In the genomic region with DNA sequence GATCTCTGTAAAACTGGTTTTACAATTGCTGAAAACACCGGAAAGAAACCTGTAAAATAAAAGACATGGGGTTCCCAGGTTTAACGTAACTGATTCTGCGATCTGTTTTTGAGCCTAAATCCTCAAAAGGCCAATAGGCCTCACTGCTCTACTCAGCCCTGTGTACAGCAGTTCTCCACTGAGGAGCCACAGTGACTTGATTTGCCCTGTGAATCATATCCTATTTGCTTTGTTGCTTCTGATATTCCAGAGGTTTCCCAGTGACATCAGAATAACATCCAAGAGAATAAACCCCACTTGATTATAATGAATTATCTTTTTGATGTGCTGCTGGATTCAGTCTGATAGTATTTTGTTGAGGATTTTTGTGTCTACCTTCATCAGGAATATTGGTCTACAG, we compare ENCODE assay signal across 13 cellular contexts. TPM values are rescaled to one million over a fixed set of nuclear protein-coding genes. Genes with fewer than 3 reads are reported as not detected.
A peak's percentile ranks its signal among the peaks of the same experiment; 100 is the strongest.
DNase-seq lines count a peak whose midpoint lies in the region; ATAC-seq, FAIRE-seq and TF ChIP-seq lines count a peak whose summit lies in the region.
"Had no signal": no experiment of that assay in that cellular context is flagged by ENCODE, and none has a peak within 500 bp of the region (broad histone marks: within the 10 kb centered on the region; RNA-seq: fewer than 3 reads in every experiment).

No MANE protein-coding gene starts in this region.

- H3F3A ChIP-seq in PC-3 (ENCODE audit: low read length, unreplicated experiment) (no peaks in the 10 kb centered on the region), neural progenitor cell (ENCODE audit: low read depth) (no peaks in the 10 kb centered on the region), PC-9 (ENCODE audit: insufficient read depth, low read depth) (no peaks in the 10 kb centered on the region)

- intact Hi-C loops in PC-3 (cut with micrococcal nuclease), result no loop called here
- intact Hi-C loops in endothelial cell of umbilical vein (cut with micrococcal nuclease), result no loop called here
- intact Hi-C loops in PC-9 (cut with micrococcal nuclease; ENCODE audit: unreplicated experiment), result no loop called here

- no peak overlapping the region for H2BK5ac ChIP-seq in mesenchymal stem cell (ENCODE audit: low read depth, low read length, poor library complexity, severe bottlenecking)

- no peak overlapping the region for H3K9ac ChIP-seq in PC-3 (ENCODE audit: low read length)
- peak overlapping the region; percentile 19 for H3K9ac ChIP-seq in endothelial cell of umbilical vein (replicated peaks; ENCODE audit: extremely low read depth, insufficient read depth, low read length)
- peak overlapping the region; percentile 44 for H3K9ac ChIP-seq in mesenchymal stem cell (ENCODE audit: low read length)
- no peak overlapping the region for H3K9ac ChIP-seq in neural progenitor cell

- H3K27ac ChIP-seq in PC-3 (ENCODE audit: low read length) (no peak overlapping the region), endothelial cell of umbilical vein (ENCODE audit: insufficient read depth, low read depth, low read length) (peak overlapping the region; percentile 60), mesenchymal stem cell (ENCODE audit: low read length, poor library complexity, severe bottlenecking) (no peak overlapping the region), neural progenitor cell (no peak overlapping the region), PC-9 (no peak overlapping the region)
- H3K27ac ChIP-seq: C4-2B had no signal

- no peak overlapping the region for H4K8ac ChIP-seq in mesenchymal stem cell (ENCODE audit: low read length)

- dilution Hi-C loops in endothelial cell of umbilical vein (cut with MboI; ENCODE audit: extremely low pct_ligation_motif_present, low sequenced_read_pairs), result no loop called here

- H3K4me3 ChIP-seq in PC-3 (ENCODE audit: low read length) (no peak overlapping the region), endothelial cell of umbilical vein (replicated peaks in 1 of 3; ENCODE audit: insufficient read depth in 1 of 3, low read depth in 1 of 3, low read length in 3 of 3) (no peak overlapping the region), mesenchymal stem cell (ENCODE audit: insufficient read depth in 1 of 2, low read depth in 1 of 2, low read length in 2 of 2) (no peak overlapping the region), HAP-1 (no peak overlapping the region), neural progenitor cell (no peak overlapping the region), PC-9 (no peak overlapping the region)

- H3K36me3 ChIP-seq in PC-3 (ENCODE audit: low read depth, low read length) (peaks cover 12% of the 10 kb centered on the region), endothelial cell of umbilical vein (ENCODE audit: control insufficient read depth in 2 of 2, extremely low read depth in 1 of 2, insufficient read depth in 2 of 2, low read length in 2 of 2) (no peaks in the 10 kb centered on the region), mesenchymal stem cell (ENCODE audit: control insufficient read depth in 1 of 2, insufficient read depth in 2 of 2, low read depth in 1 of 2, low read length in 2 of 2) (peaks cover 7 to 36% of the 10 kb centered on the region in 2 experiments), HAP-1 (replicated peaks) (peaks cover 3% of the 10 kb centered on the region), neural progenitor cell (peaks cover 6% of the 10 kb centered on the region), PC-9 (ENCODE audit: low read depth) (no peaks in the 10 kb centered on the region)

- H3K4me1 ChIP-seq in PC-3 (ENCODE audit: insufficient read depth, low read length), result peaks cover 7% of the 10 kb centered on the region; the same call in 1 of the 2 replicates
- peaks cover 10% of the 10 kb centered on the region for H3K4me1 ChIP-seq in endothelial cell of umbilical vein (ENCODE audit: control insufficient read depth, extremely low read depth, insufficient read depth, low read length)
- H3K4me1 ChIP-seq in mesenchymal stem cell (ENCODE audit: control insufficient read depth, insufficient read depth, low read depth, low read length), result no peaks in the 10 kb centered on the region
- H3K4me1 ChIP-seq in HAP-1, result no peaks in the 10 kb centered on the region
- no peaks in the 10 kb centered on the region for H3K4me1 ChIP-seq in neural progenitor cell
- no peaks in the 10 kb centered on the region for H3K4me1 ChIP-seq in PC-9 (replicated peaks; ENCODE audit: insufficient read depth)

- WGBS in mesenchymal stem cell, result 98% methylated on average over 3 of the region's 3 CpGs

- no TSS peak for BruUV-seq in PC-3 (replicated peaks; lab: Mats Ljungman, UMichigan)
- BruUV-seq in endothelial cell of umbilical vein (replicated peaks; lab: Mats Ljungman, UMichigan), result no TSS peak
- no TSS peak for BruUV-seq in PC-9 (replicated peaks; lab: Mats Ljungman, UMichigan)

- CTCF ChIA-PET in PC-3 (lab: Charles Lee), result no interaction called here
- CTCF ChIA-PET in endothelial cell of umbilical vein (lab: Charles Lee), result no interaction called here
- CTCF ChIA-PET in PC-9 (lab: Charles Lee), result no interaction called here

- no peak overlapping the region for H3K14ac ChIP-seq in mesenchymal stem cell (ENCODE audit: low read length in 2 of 2)

- no peak overlapping the region for H4K91ac ChIP-seq in mesenchymal stem cell (ENCODE audit: low read length)

- no peak overlapping the region for H3K4me3 Mint-ChIP-seq in neural progenitor cell

- no peak overlapping the region for H3K27ac Mint-ChIP-seq in neural progenitor cell

- no peak overlapping the region for H2AFZ ChIP-seq in PC-3 (ENCODE audit: low read length)
- H2AFZ ChIP-seq in endothelial cell of umbilical vein (ENCODE audit: low read depth, low read length), result no peak overlapping the region
- H2AFZ ChIP-seq in mesenchymal stem cell (ENCODE audit: low read depth, low read length), result no peak overlapping the region
- H2AFZ ChIP-seq in neural progenitor cell (replicated peaks), result no peak overlapping the region
- no peak overlapping the region for H2AFZ ChIP-seq in PC-9

- no peak overlapping the region for H3K18ac ChIP-seq in mesenchymal stem cell (ENCODE audit: low read depth in 1 of 2, low read length in 2 of 2)

- peak; percentile 55 for ATAC-seq in PC-3

- H3K9me3 ChIP-seq in PC-3 (ENCODE audit: low read length) (no peaks in the 10 kb centered on the region), endothelial cell of umbilical vein (replicated peaks; ENCODE audit: control insufficient read depth, insufficient read depth, low read length) (no peaks in the 10 kb centered on the region), mesenchymal stem cell (ENCODE audit: control insufficient read depth, low read length) (peaks cover 8% of the 10 kb centered on the region), HAP-1 (no peaks in the 10 kb centered on the region), neural progenitor cell (ENCODE audit: low read depth) (no peaks in the 10 kb centered on the region), PC-9 (ENCODE audit: insufficient read depth, low read depth) (no peaks in the 10 kb centered on the region)

- no peak overlapping the region for H2AK5ac ChIP-seq in mesenchymal stem cell (ENCODE audit: low read length, severe bottlenecking)

- H3K27me3 Mint-ChIP-seq in neural progenitor cell (ENCODE audit: insufficient read depth, low read depth), result no peaks in the 10 kb centered on the region

- peak; percentile 70 for FAIRE-seq in endothelial cell of umbilical vein (lab: Jason Lieb, UNC)
- FAIRE-seq: A204.1 had no signal

- H3K27me3 ChIP-seq in PC-3 (ENCODE audit: low read length) (no peaks in the 10 kb centered on the region), endothelial cell of umbilical vein (ENCODE audit: control insufficient read depth in 2 of 2, insufficient read depth in 2 of 2, low read length in 2 of 2) (no peaks in the 10 kb centered on the region), mesenchymal stem cell (ENCODE audit: control insufficient read depth in 1 of 2, insufficient read depth in 1 of 2, low read length in 2 of 2) (no peaks in the 10 kb centered on the region), HAP-1 (ENCODE audit: low read depth) (no peaks in the 10 kb centered on the region), neural progenitor cell (no peaks in the 10 kb centered on the region), PC-9 (ENCODE audit: insufficient read depth, low read depth) (no peaks in the 10 kb centered on the region)

- H3K4me2 ChIP-seq in PC-3 (ENCODE audit: low read length) (no peak overlapping the region), endothelial cell of umbilical vein (ENCODE audit: insufficient read depth, low read length) (peak overlapping the region; percentile 11), mesenchymal stem cell (ENCODE audit: low read length, poor library complexity, severe bottlenecking) (no peak overlapping the region), neural progenitor cell (no peak overlapping the region), PC-9 (no peak overlapping the region)

- H3K9me2 ChIP-seq in PC-3 (replicated peaks; ENCODE audit: low read length), result no peaks in the 10 kb centered on the region
- H3K9me2 ChIP-seq in PC-9 (ENCODE audit: insufficient read depth), result 0 out of 2 replicates have a peak, but pooled peaks cover 4% of the 10 kb centered on the region

- H3K4ac ChIP-seq in mesenchymal stem cell (ENCODE audit: low read depth in 1 of 2, low read length in 2 of 2), result no peak overlapping the region

- no peaks in the 10 kb centered on the region for H3K4me1 Mint-ChIP-seq in neural progenitor cell

- H3K36me3 Mint-ChIP-seq in neural progenitor cell, result peaks cover 44% of the 10 kb centered on the region

- H2BK12ac ChIP-seq in mesenchymal stem cell (ENCODE audit: low read length in 2 of 2), result no peak overlapping the region

- POLR2A ChIA-PET in PC-3 (lab: Charles Lee; ENCODE audit: unreplicated experiment) (no interaction called here), endothelial cell of umbilical vein (lab: Charles Lee) (no interaction called here), PC-9 (lab: Charles Lee; ENCODE audit: unreplicated experiment) (interaction anchor here (0.7 kb wide), 1 partner anchor 245 kb away, joined by 3 read pairs; no protein-coding TSS in a partner anchor)

- H2BK120ac ChIP-seq in mesenchymal stem cell (ENCODE audit: low read depth, low read length), result no peak overlapping the region

- in situ Hi-C loops in HAP-1 (cut with MboI; ENCODE audit: low sequenced_read_pairs), result loop anchor here (25.0 kb wide), 1 partner anchor 267 kb away; no protein-coding TSS in a partner anchor

- no peaks in the 10 kb centered on the region for H3K79me1 ChIP-seq in mesenchymal stem cell (replicated peaks; ENCODE audit: low read length, poor library complexity, severe bottlenecking)

- DNase-seq in EH (ENCODE audit: low read depth) (peak; percentile 12), PC-3 (peak; percentile 22), endothelial cell of umbilical vein (ENCODE audit: low read depth, low spot score) (peak; percentile 72), mesenchymal stem cell (no peak), HAP-1 (ENCODE audit: low spot score in 2 of 2) (no peak), neural progenitor cell (ENCODE audit: low spot score) (no peak), NCI-H1048 (lab: John Stamatoyannopoulos, UW) (no peak), PC-9 (no peak)
- DNase-seq: EL, H7, NCI-H69 had no signal

- peaks cover 11% of the 10 kb centered on the region for H3K9me3 Mint-ChIP-seq in neural progenitor cell

- no peak overlapping the region for H2BK15ac ChIP-seq in mesenchymal stem cell (ENCODE audit: low read depth, poor library complexity, severe bottlenecking)

- H3K9me1 ChIP-seq in endothelial cell of umbilical vein (replicated peaks; ENCODE audit: control insufficient read depth, extremely low read depth, insufficient read depth, low read length), result peaks cover 2% of the 10 kb centered on the region

- no peak overlapping the region for H3K23ac ChIP-seq in mesenchymal stem cell (ENCODE audit: low read length in 2 of 2)

- TF ChIP-seq CTCF in PC-3 (conservative IDR thresholded peaks at IDR 0.05; ENCODE audit: low read depth, low read length) (no peak), endothelial cell of umbilical vein (IDR thresholded peaks at IDR 0.05; ENCODE audit: extremely low read depth in 1 of 2, insufficient read depth in 1 of 2, low read depth in 1 of 2, low read length in 2 of 2) (no peak), neural progenitor cell (IDR thresholded peaks at IDR 0.05) (no peak), PC-9 (conservative IDR thresholded peaks at IDR 0.05) (no peak)

- TF ChIP-seq POLR2A in endothelial cell of umbilical vein (IDR thresholded peaks at IDR 0.05; ENCODE audit: low read depth, low read length), result no peak

- H4K20me1 ChIP-seq in PC-3 (ENCODE audit: low read length) (no peaks in the 10 kb centered on the region), endothelial cell of umbilical vein (replicated peaks; ENCODE audit: control insufficient read depth, extremely low read depth, insufficient read depth, low read length) (no peaks in the 10 kb centered on the region), neural progenitor cell (ENCODE audit: low read depth) (no peaks in the 10 kb centered on the region), PC-9 (ENCODE audit: insufficient read depth) (no peaks in the 10 kb centered on the region)

- H3K79me2 ChIP-seq in PC-3 (ENCODE audit: low read length) (no peaks in the 10 kb centered on the region), endothelial cell of umbilical vein (ENCODE audit: control insufficient read depth, insufficient read depth, low read length) (no peaks in the 10 kb centered on the region), neural progenitor cell (ENCODE audit: low read depth) (no peaks in the 10 kb centered on the region), PC-9 (ENCODE audit: low read depth) (no peaks in the 10 kb centered on the region)

RNA-seq across cellular contexts. Expression of a gene that starts 27.5 kb away (rescaled TPM):
- 10.4 and 19.2 TPM in 2 replicates for total RNA-seq in PC-3 (2014; rRNA removed)
- 12.5 and 14.4 TPM in 2 replicates for total RNA-seq in endothelial cell of umbilical vein
- 2.9 and 4.3 TPM in 2 replicates for polyA plus RNA-seq in endothelial cell of umbilical vein
- 3.7 and 4.5 TPM in 2 replicates for polyA plus RNA-seq in endothelial cell of umbilical vein (2011; cell fraction: cytosol; rRNA removed)
- 41.9 and 62.1 TPM in 2 replicates for polyA plus RNA-seq in endothelial cell of umbilical vein (2011; cell fraction: nucleus; rRNA removed)
- 8.4 and 8.7 TPM in 2 replicates for polyA plus RNA-seq in endothelial cell of umbilical vein (2012)
- polyA minus RNA-seq in endothelial cell of umbilical vein, result 3.8 and 4.2 TPM in 2 replicates
- polyA minus RNA-seq in endothelial cell of umbilical vein (2011; cell fraction: cytosol; rRNA and poly(A)+ RNA removed), result 6.7 TPM
- polyA minus RNA-seq in endothelial cell of umbilical vein (2011; cell fraction: nucleus; rRNA and poly(A)+ RNA removed), result 15.0 and 28.1 TPM in 2 replicates
- 4.2 TPM for polyA plus RNA-seq in mesenchymal stem cell (2013, experiment 1 of 2)
- 4.4 TPM for polyA plus RNA-seq in mesenchymal stem cell (2013, experiment 2 of 2)
- total RNA-seq in neural progenitor cell (ENCODE audit: low replicate concordance), result 33.7 and 47.2 TPM in 2 replicates
- 9.5 and 14.0 TPM in 2 replicates for total RNA-seq in PC-9 (2021)

RNA-seq across cellular contexts. Expression of a gene that starts 51.2 kb away (rescaled TPM):
- total RNA-seq in PC-3 (2014; rRNA removed) (not detected in 2 replicates), endothelial cell of umbilical vein (not detected in 2 replicates), neural progenitor cell (ENCODE audit: low replicate concordance) (not detected in 2 replicates), PC-9 (2021) (not detected in 2 replicates)
- polyA plus RNA-seq in endothelial cell of umbilical vein, result not detected in 2 replicates
- polyA plus RNA-seq in endothelial cell of umbilical vein (2011; cell fraction: cytosol; rRNA removed), result not detected in 2 replicates
- not detected in 2 replicates for polyA plus RNA-seq in endothelial cell of umbilical vein (2011; cell fraction: nucleus; rRNA removed)
- not detected in 2 replicates for polyA plus RNA-seq in endothelial cell of umbilical vein (2012)
- not detected in 2 replicates for polyA minus RNA-seq in endothelial cell of umbilical vein
- polyA minus RNA-seq in endothelial cell of umbilical vein (2011; cell fraction: cytosol; rRNA and poly(A)+ RNA removed), result not detected
- polyA minus RNA-seq in endothelial cell of umbilical vein (2011; cell fraction: nucleus; rRNA and poly(A)+ RNA removed), result not detected in 2 replicates
- not detected for polyA plus RNA-seq in mesenchymal stem cell (2013, experiment 1 of 2)
- polyA plus RNA-seq in mesenchymal stem cell (2013, experiment 2 of 2), result not detected
- total RNA-seq: H7 had no signal

Comparison
In these comparisons a context has a peak if more than half of its experiments do, and no peak if none do; other contexts are left out.
1. DNase-seq: peak in EH (single experiment), PC-3 (single experiment) and endothelial cell of umbilical vein (single experiment); none in mesenchymal stem cell (single experiment), HAP-1 (0 of 2), neural progenitor cell (single experiment), NCI-H1048 (single experiment) and PC-9 (0 of 2).
2. H3K9ac ChIP-seq: peak in endothelial cell of umbilical vein (single experiment) and mesenchymal stem cell (single experiment); none in PC-3 (single experiment) and neural progenitor cell (single experiment).